In the genomic region with DNA sequence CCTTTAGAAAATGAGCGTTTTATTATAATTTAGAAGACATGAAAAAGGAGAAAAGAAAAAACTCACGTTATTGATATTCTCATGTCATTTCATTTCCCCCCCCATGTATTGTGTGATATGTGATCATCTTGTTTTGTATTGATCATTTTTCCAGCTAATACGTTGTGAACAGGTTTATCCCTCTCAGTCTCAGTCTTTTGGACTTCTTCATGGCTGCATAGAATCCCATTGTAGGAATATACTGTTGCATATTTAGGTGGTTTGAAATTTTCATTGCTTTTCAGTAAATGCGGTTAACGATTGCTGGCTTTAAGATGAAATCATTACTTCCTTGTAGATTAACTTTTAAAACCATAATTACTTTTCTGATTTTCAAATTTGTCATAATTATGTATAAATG, we compare ENCODE assay signal across 8 cellular contexts. TPM values are rescaled to one million over a fixed set of nuclear protein-coding genes. Genes with fewer than 3 reads are reported as not detected.
DNase-seq lines count a peak whose midpoint lies in the region; ATAC-seq and TF ChIP-seq lines count a peak whose summit lies in the region.

No MANE protein-coding gene starts in this region.

- DNase-seq in AG10803 (ENCODE audit: low read depth) (no peak), Karpas-422 (no peak), coronary artery (ENCODE audit: low spot score) (no peak), NCI-H510A (lab: John Stamatoyannopoulos, UW) (no peak), glomerular visceral epithelial cell (ENCODE audit: extremely low spot score) (no peak)
- no peak for DNase-seq in natural killer cell treated with Interleukin-12 subunit alpha and Interleukin-12 subunit beta and Interleukin-15 and Interleukin-18, amount 100 ng/mL, for 72 hours (ENCODE audit: low spot score)
- no peak for DNase-seq in activated CD4-positive, alpha-beta T cell treated with anti-CD3 and anti-CD28 coated beads for 48 hours

- H3K4me1 ChIP-seq in Karpas-422 (ENCODE audit: low read length): peaks cover 30% of the 10 kb centered on the region

- H3K9me2 ChIP-seq in Karpas-422 (replicated peaks; ENCODE audit: insufficient read depth, low read length): no peaks in the 10 kb centered on the region

- peaks cover 39% of the 10 kb centered on the region for H4K20me1 ChIP-seq in Karpas-422 (ENCODE audit: insufficient read depth, low read depth, low read length)

- H3K4me3 ChIP-seq in AG10803 (ENCODE audit: low read length) (peak overlapping the region; percentile 75), Karpas-422 (ENCODE audit: low read length) (peak overlapping the region; percentile 83), coronary artery (peak overlapping the region; percentile 87)

- H3K27ac ChIP-seq in Karpas-422 (ENCODE audit: low read length) (peak overlapping the region; percentile 89), coronary artery (peak overlapping the region in 1 of 2 donors; percentile 13)

- no peaks in the 10 kb centered on the region for H3K9me3 Mint-ChIP-seq in natural killer cell treated with Interleukin-12 subunit alpha and Interleukin-12 subunit beta and Interleukin-15 and Interleukin-18, amount 100 ng/mL, for 72 hours

- no peak overlapping the region for H2AFZ ChIP-seq in Karpas-422 (ENCODE audit: low read length)

- peak overlapping the region; percentile 97 for H3K9ac ChIP-seq in Karpas-422 (ENCODE audit: low read length)

- no peak for ATAC-seq in natural killer cell treated with Interleukin-12 subunit alpha and Interleukin-12 subunit beta and Interleukin-15 and Interleukin-18, amount 100 ng/mL, for 72 hours
- no peak for ATAC-seq in HG02759 (IDR thresholded peaks at IDR 0.05; ENCODE audit: unreplicated experiment)

- no peaks in the 10 kb centered on the region for H3K9me3 ChIP-seq in Karpas-422 (ENCODE audit: low read length)

- TF ChIP-seq CTCF in AG10803 (conservative IDR thresholded peaks at IDR 0.05; ENCODE audit: low read length): no peak
- no peak for TF ChIP-seq CTCF in coronary artery (IDR thresholded peaks at IDR 0.05)

- no peaks in the 10 kb centered on the region for H3K27me3 ChIP-seq in Karpas-422 (ENCODE audit: low read length)

- H3K36me3 ChIP-seq in Karpas-422 (ENCODE audit: insufficient read depth, low read length): peaks cover 53% of the 10 kb centered on the region

- peaks cover 96% of the 10 kb centered on the region for H3K79me2 ChIP-seq in Karpas-422 (ENCODE audit: low read length)

- no peaks in the 10 kb centered on the region for H3K27me3 Mint-ChIP-seq in natural killer cell treated with Interleukin-12 subunit alpha and Interleukin-12 subunit beta and Interleukin-15 and Interleukin-18, amount 100 ng/mL, for 72 hours

- peak overlapping the region; percentile 91 for H3K4me2 ChIP-seq in Karpas-422 (ENCODE audit: low read depth, low read length, poor library complexity, severe bottlenecking)

- peak overlapping the region; percentile 91 for H3K4me3 Mint-ChIP-seq in natural killer cell treated with Interleukin-12 subunit alpha and Interleukin-12 subunit beta and Interleukin-15 and Interleukin-18, amount 100 ng/mL, for 72 hours

- H3K4me1 Mint-ChIP-seq in natural killer cell treated with Interleukin-12 subunit alpha and Interleukin-12 subunit beta and Interleukin-15 and Interleukin-18, amount 100 ng/mL, for 72 hours (ENCODE audit: low read depth in 2 of 2): peaks cover 31 to 41% of the 10 kb centered on the region in 2 donors

- H3K27ac Mint-ChIP-seq in natural killer cell treated with Interleukin-12 subunit alpha and Interleukin-12 subunit beta and Interleukin-15 and Interleukin-18, amount 100 ng/mL, for 72 hours: peak overlapping the region; percentile 94 to 99

- H3K36me3 Mint-ChIP-seq in natural killer cell treated with Interleukin-12 subunit alpha and Interleukin-12 subunit beta and Interleukin-15 and Interleukin-18, amount 100 ng/mL, for 72 hours: peaks cover 15% of the 10 kb centered on the region

RNA-seq across cellular contexts. Expression of a gene that starts 1.6 kb away (rescaled TPM):
- 121 and 159 TPM in 2 replicates for total RNA-seq in Karpas-422 (2014; rRNA removed; shearing (Covaris generic); ENCODE audit: low replicate concordance)
- 100 to 1,000 TPM; 307 to 362 TPM for total RNA-seq in natural killer cell treated with Interleukin-12 subunit alpha and Interleukin-12 subunit beta and Interleukin-15 and Interleukin-18, amount 100 ng/mL, for 72 hours

RNA-seq across cellular contexts. Expression of a gene that starts 2.5 kb away (rescaled TPM):
- 117 and 119 TPM in 2 replicates for total RNA-seq in Karpas-422 (2014; rRNA removed; shearing (Covaris generic); ENCODE audit: low replicate concordance)
- total RNA-seq in natural killer cell treated with Interleukin-12 subunit alpha and Interleukin-12 subunit beta and Interleukin-15 and Interleukin-18, amount 100 ng/mL, for 72 hours: 100 to 1,000 TPM; 127 to 163 TPM

RNA-seq across cellular contexts. Expression of a gene that starts 44.0 kb away (rescaled TPM):
- 14.6 and 16.1 TPM in 2 replicates for total RNA-seq in Karpas-422 (2014; rRNA removed; shearing (Covaris generic); ENCODE audit: low replicate concordance)
- total RNA-seq in natural killer cell treated with Interleukin-12 subunit alpha and Interleukin-12 subunit beta and Interleukin-15 and Interleukin-18, amount 100 ng/mL, for 72 hours: 10 to 100 TPM; 20.3 to 38.7 TPM

RNA-seq across cellular contexts. Expression of a gene that starts 52.9 kb away (rescaled TPM):
- 0.22 and 0.25 TPM in 2 replicates for total RNA-seq in Karpas-422 (2014; rRNA removed; shearing (Covaris generic); ENCODE audit: low replicate concordance)
- under 1 TPM; 0.52 to 0.86 TPM for total RNA-seq in natural killer cell treated with Interleukin-12 subunit alpha and Interleukin-12 subunit beta and Interleukin-15 and Interleukin-18, amount 100 ng/mL, for 72 hours
